Comparison of ENCODE assay signal across 8 cellular contexts in the genomic region with DNA sequence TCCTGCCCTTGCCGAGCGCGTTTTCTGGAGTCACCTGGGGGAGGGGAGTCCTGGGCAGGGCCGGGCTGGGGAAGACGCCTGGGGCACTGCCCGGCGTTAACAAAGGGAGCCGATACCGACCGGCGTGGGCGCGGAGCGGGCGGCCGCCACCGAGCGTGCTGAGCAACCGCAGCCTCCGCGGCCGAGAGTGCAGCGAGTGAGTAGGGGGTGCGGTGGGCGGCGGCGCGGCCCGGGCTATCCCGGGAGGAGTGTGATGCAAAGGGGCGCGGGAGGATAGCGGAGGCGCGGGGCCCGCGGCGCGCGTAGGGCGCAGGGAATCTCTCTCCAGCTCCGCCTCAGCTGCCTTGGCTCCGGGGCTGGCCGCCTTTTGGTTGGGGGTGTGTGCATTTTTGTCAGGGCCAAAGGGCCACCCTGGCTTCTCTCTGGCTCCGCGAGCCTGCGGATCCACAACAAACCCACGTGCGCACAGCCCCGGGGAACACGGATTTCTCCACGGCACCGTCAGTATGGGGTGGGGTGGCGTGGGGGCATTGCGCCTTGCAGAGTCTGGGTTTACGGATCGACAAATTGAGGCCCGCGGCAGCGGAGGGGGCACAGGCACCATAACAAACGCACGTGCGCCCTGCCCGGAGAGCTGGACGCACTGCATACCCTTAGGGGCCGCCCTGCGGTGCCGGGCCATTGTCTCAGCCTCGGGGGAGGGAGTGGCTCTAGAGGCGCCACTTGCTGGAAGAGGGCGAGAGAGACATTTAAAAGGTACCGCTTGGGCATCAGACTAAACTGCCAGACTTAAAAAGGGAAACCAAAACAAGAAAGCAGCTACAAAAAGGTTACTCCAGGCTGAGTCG. TPM values are rescaled to one million over a fixed set of nuclear protein-coding genes. Genes with fewer than 3 reads are reported as not detected.
DNase-seq lines count a peak whose midpoint lies in the region; ATAC-seq and TF ChIP-seq lines count a peak whose summit lies in the region.

No MANE protein-coding gene starts in this region.

- peak overlapping the region; percentile 80 for H3K4me3 ChIP-seq in choroid plexus epithelial cell (ENCODE audit: low read depth, low read length)

- TF ChIP-seq CTCF in choroid plexus epithelial cell (conservative IDR thresholded peaks at IDR 0.05; ENCODE audit: low read depth, low read length) = peak; percentile 20

- peak; percentile 8 for DNase-seq in NCI-H1092 treated with DMSO at 0.1 percent for 48 hours (lab: John Stamatoyannopoulos, UW)
- no peak for DNase-seq in NCI-H1092 (lab: John Stamatoyannopoulos, UW)
- DNase-seq in NCI-H2029 treated with DMSO at 0.1 percent for 48 hours (lab: John Stamatoyannopoulos, UW) = peak; percentile 43
- DNase-seq in activated CD4-positive, CD25-positive, alpha-beta regulatory T cell (lab: John Stamatoyannopoulos, UW) = peak; percentile 15 to 50 (median 20)
- peak; percentile 52 for DNase-seq in choroid plexus epithelial cell (ENCODE audit: low read depth)
- DNase-seq in left lobe of liver (ENCODE audit: low spot score) = peak; percentile 70
- peak in 2 of 3 donors; percentile 37 to 50 for DNase-seq in stimulated activated CD4-positive, alpha-beta T cell treated with anti-CD3 and anti-CD28 coated beads, TNF-alpha, amount 100 ng/mL, for 1 hour (ENCODE audit: low read depth in 3 of 3, low spot score in 1 of 3)

- peak; percentile 39 for ATAC-seq in HG02870 (IDR thresholded peaks at IDR 0.05; ENCODE audit: unreplicated experiment)
- ATAC-seq in left lobe of liver = peak; percentile 77

RNA-seq across cellular contexts. Expression of a gene that starts 0.5 kb away (rescaled TPM):
- 410 TPM for total RNA-seq in left lobe of liver
